In genomic region chr19:36999313-36999712, GRCh38 we compare ENCODE assay signal across 9 cellular contexts.
"Had no signal": no experiment of that assay in that cellular context is flagged by ENCODE, and none has a peak within 500 bp of the region (broad histone marks: within the 10 kb centered on the region; RNA-seq: fewer than 3 reads in every experiment).

No MANE protein-coding gene starts in this region.

- H3K4me3 ChIP-seq: GM23248, HAP-1 had no signal

- H3K9ac ChIP-seq: GM23248, KMS-11 had no signal

- H3K36me3 ChIP-seq: HAP-1 had no signal

- FAIRE-seq: HTR-8/SVneo had no signal

- H3K27ac ChIP-seq: GM23248, KMS-11 had no signal

- DNase-seq: GM23248, GOT3, H7, HFFc6, KBM-7 had no signal

- H3K4me1 ChIP-seq: HAP-1 had no signal

- H3K4me2 ChIP-seq: KMS-11 had no signal

- ATAC-seq: HCT116 had no signal

- H2AFZ ChIP-seq: GM23248 had no signal
